Comparison of ENCODE assay signal across 13 cellular contexts in genomic region chr18:78410094-78410786, GRCh38.
DNase-seq lines count a peak whose midpoint lies in the region; ATAC-seq and TF ChIP-seq lines count a peak whose summit lies in the region.
"Had no signal": no experiment of that assay in that cellular context is flagged by ENCODE, and none has a peak within 500 bp of the region (broad histone marks: within the 10 kb centered on the region; RNA-seq: fewer than 3 reads in every experiment).

No MANE protein-coding gene starts in this region.

- DNase-seq in stimulated activated naive CD8-positive, alpha-beta T cell treated with anti-CD3 and anti-CD28 coated beads, Interleukin-15, amount 100 ng/mL, for 72 hours: no peak
- no peak for DNase-seq in stimulated activated naive CD8-positive, alpha-beta T cell treated with anti-CD3 and anti-CD28 coated beads, Interleukin-15, Interleukin-2, amounts not matched to agents 100 U/mL and 50 U/mL, for 24 hours
- peak; percentile 65 for DNase-seq in osteocyte (ENCODE audit: extremely low spot score, unreplicated experiment)
- no peak for DNase-seq in stimulated activated naive CD4-positive, alpha-beta T cell (lab: John Stamatoyannopoulos, UW)
- DNase-seq: ACHN; CD4-positive, CD25-positive, alpha-beta regulatory T cell; DMS53; HCEC 1CT; HFFc6 had no signal

- H3K9me3 Mint-ChIP-seq in stimulated activated naive CD8-positive, alpha-beta T cell treated with anti-CD3 and anti-CD28 coated beads, Interleukin-15, amount 100 ng/mL, for 72 hours: no peaks in the 10 kb centered on the region
- peaks cover 22% of the 10 kb centered on the region for H3K9me3 Mint-ChIP-seq in osteocyte (ENCODE audit: unreplicated experiment)
- no peaks in the 10 kb centered on the region for H3K9me3 Mint-ChIP-seq in stimulated activated memory B cell treated with anti-CD40 and anti-IgM and Interleukin-4, amounts not matched to agents 10 μg/mL and 1 μg/mL and 100 μg/mL, for 72 hours

- peak; percentile 41 for ATAC-seq in stimulated activated naive CD8-positive, alpha-beta T cell treated with anti-CD3 and anti-CD28 coated beads, Interleukin-15, amount 100 ng/mL, for 72 hours
- ATAC-seq in stimulated activated naive CD8-positive, alpha-beta T cell treated with anti-CD3 and anti-CD28 coated beads, Interleukin-15, Interleukin-2, amounts not matched to agents 100 U/mL and 50 U/mL, for 24 hours: no peak
- ATAC-seq in stimulated activated memory B cell treated with anti-CD40 and anti-IgM and Interleukin-4, amounts not matched to agents 10 μg/mL and 1 μg/mL and 100 μg/mL, for 72 hours: peak; percentile 38
- ATAC-seq in GM21576 (IDR thresholded peaks at IDR 0.05; ENCODE audit: unreplicated experiment) (no peak), GM21529 (IDR thresholded peaks at IDR 0.05; ENCODE audit: unreplicated experiment) (no peak)
- ATAC-seq: GM12878 had no signal

- H3K27ac Mint-ChIP-seq in stimulated activated naive CD8-positive, alpha-beta T cell treated with anti-CD3 and anti-CD28 coated beads, Interleukin-15, amount 100 ng/mL, for 72 hours: peak overlapping the region in 1 of 2 donors; percentile 6
- no peak overlapping the region for H3K27ac Mint-ChIP-seq in osteocyte (ENCODE audit: unreplicated experiment)
- H3K27ac Mint-ChIP-seq in stimulated activated memory B cell treated with anti-CD40 and anti-IgM and Interleukin-4, amounts not matched to agents 10 μg/mL and 1 μg/mL and 100 μg/mL, for 72 hours: no peak overlapping the region
- H3K27ac Mint-ChIP-seq: CD4-positive, CD25-positive, alpha-beta regulatory T cell; HFFc6 had no signal

- no peak overlapping the region for H3K4me3 Mint-ChIP-seq in stimulated activated naive CD8-positive, alpha-beta T cell treated with anti-CD3 and anti-CD28 coated beads, Interleukin-15, amount 100 ng/mL, for 72 hours
- H3K4me3 Mint-ChIP-seq in osteocyte (ENCODE audit: unreplicated experiment): no peak overlapping the region
- H3K4me3 Mint-ChIP-seq in stimulated activated memory B cell treated with anti-CD40 and anti-IgM and Interleukin-4, amounts not matched to agents 10 μg/mL and 1 μg/mL and 100 μg/mL, for 72 hours: no peak overlapping the region
- H3K4me3 Mint-ChIP-seq: CD4-positive, CD25-positive, alpha-beta regulatory T cell; HFFc6 had no signal

- peaks cover 42% of the 10 kb centered on the region for H3K27me3 Mint-ChIP-seq in stimulated activated naive CD8-positive, alpha-beta T cell treated with anti-CD3 and anti-CD28 coated beads, Interleukin-15, amount 100 ng/mL, for 72 hours
- no peaks in the 10 kb centered on the region for H3K27me3 Mint-ChIP-seq in osteocyte (ENCODE audit: unreplicated experiment)
- H3K27me3 Mint-ChIP-seq in stimulated activated memory B cell treated with anti-CD40 and anti-IgM and Interleukin-4, amounts not matched to agents 10 μg/mL and 1 μg/mL and 100 μg/mL, for 72 hours: peaks cover 12% of the 10 kb centered on the region
- H3K27me3 Mint-ChIP-seq: CD4-positive, CD25-positive, alpha-beta regulatory T cell had no signal

- no peaks in the 10 kb centered on the region for H3K36me3 Mint-ChIP-seq in osteocyte (ENCODE audit: unreplicated experiment)
- no peaks in the 10 kb centered on the region for H3K36me3 Mint-ChIP-seq in stimulated activated memory B cell treated with anti-CD40 and anti-IgM and Interleukin-4, amounts not matched to agents 10 μg/mL and 1 μg/mL and 100 μg/mL, for 72 hours
- H3K36me3 Mint-ChIP-seq: CD4-positive, CD25-positive, alpha-beta regulatory T cell had no signal

- TF ChIP-seq CTCF in osteocyte (IDR thresholded peaks at IDR 0.05): no peak

- H3K4me1 Mint-ChIP-seq in stimulated activated naive CD8-positive, alpha-beta T cell treated with anti-CD3 and anti-CD28 coated beads, Interleukin-15, amount 100 ng/mL, for 72 hours: peaks cover 12% of the 10 kb centered on the region
- no peaks in the 10 kb centered on the region for H3K4me1 Mint-ChIP-seq in osteocyte (ENCODE audit: unreplicated experiment)
- peaks cover 8% of the 10 kb centered on the region for H3K4me1 Mint-ChIP-seq in stimulated activated memory B cell treated with anti-CD40 and anti-IgM and Interleukin-4, amounts not matched to agents 10 μg/mL and 1 μg/mL and 100 μg/mL, for 72 hours

Comparison
In these comparisons a context has a peak if more than half of its experiments do, and no peak if none do; other contexts are left out.
1. ATAC-seq: peak in stimulated activated naive CD8-positive, alpha-beta T cell treated with anti-CD3 and anti-CD28 coated beads, Interleukin-15, amount 100 ng/mL, for 72 hours (single experiment) and stimulated activated memory B cell treated with anti-CD40 and anti-IgM and Interleukin-4, amounts not matched to agents 10 μg/mL and 1 μg/mL and 100 μg/mL, for 72 hours (single experiment); none in stimulated activated naive CD8-positive, alpha-beta T cell treated with anti-CD3 and anti-CD28 coated beads, Interleukin-15, Interleukin-2, amounts not matched to agents 100 U/mL and 50 U/mL, for 24 hours (single experiment), GM21576 (single experiment) and GM21529 (single experiment).